8 cellular contexts compared by ENCODE assay signal in genomic region chr12:122265931-122266771, GRCh38. TPM values are rescaled to one million over a fixed set of nuclear protein-coding genes. Genes with fewer than 3 reads are reported as not detected.
DNase-seq lines count a peak whose midpoint lies in the region; ATAC-seq and TF ChIP-seq lines count a peak whose summit lies in the region.

TSS of gene VPS33A (minus strand) at chr12:122266494. CDS start at chr12:122266408, 86 bp downstream.

- H3K4me3 ChIP-seq in heart right ventricle (peak within 1 kb of the TSS; percentile 72 to 90 (median 84)), transverse colon (peak within 1 kb of the TSS; percentile 66 to 92 (median 72))

- in situ Hi-C loops in GM13977 (cut with MboI; ENCODE audit: low pct_unique_long_range_greater_than_20kb, low sequenced_read_pairs, unreplicated experiment) (no loop called here), transverse colon (cut with MboI; ENCODE audit: low pct_ligation_motif_present in 1 of 4, low pct_unique_long_range_greater_than_20kb in 1 of 4, low sequenced_read_pairs in 3 of 4) (no loop called here)

- TF ChIP-seq EP300 in transverse colon (IDR thresholded peaks at IDR 0.05; ENCODE audit: low read depth): peak; percentile 46

- no peak for TF ChIP-seq CTCF in GM13977 (IDR thresholded peaks at IDR 0.05; ENCODE audit: extremely low read depth, insufficient read depth, missing control alignments)
- no peak for TF ChIP-seq CTCF in heart right ventricle (IDR thresholded peaks at IDR 0.05)
- TF ChIP-seq CTCF in transverse colon (IDR thresholded peaks at IDR 0.05): peak in 1 of 5 experiments; percentile 7

- H3K36me3 ChIP-seq in heart right ventricle (peaks cover 0 to 47% (median 16%) of the 10 kb centered on the region in 9 donors), transverse colon (peaks cover 0 to 13% (median 6%) of the 10 kb centered on the region in 4 donors)

- H3K27me3 ChIP-seq in heart right ventricle (no peaks in the 10 kb centered on the region), transverse colon (no peaks in the 10 kb centered on the region)

- DNase-seq in GM13977 (ENCODE audit: low spot score) (peak; percentile 93), NCI-H1694 (lab: John Stamatoyannopoulos, UW) (peak; percentile 88), amniotic epithelial cell (ENCODE audit: low read depth) (peak; percentile 98), heart right ventricle (peak; percentile 95 to 97), pons (ENCODE audit: low spot score) (peak; percentile 93), transverse colon (peak; percentile 97)

- WGBS in heart right ventricle, 2 donors: 0% methylated on average over 68 of the region's 68 CpGs
- WGBS in transverse colon (ENCODE audit: low coverage in 1 of 2), 2 donors: 0 to 1% methylated on average over 2 to 52 of the region's 68 CpGs

- H3K9me3 ChIP-seq in heart right ventricle (no peaks in the 10 kb centered on the region), transverse colon (no peaks in the 10 kb centered on the region)

- H3K27ac ChIP-seq in heart right ventricle: peak within 1 kb of the TSS; percentile 32 to 92 (median 86)
- H3K27ac ChIP-seq in transverse colon: peak within 1 kb of the TSS; percentile 88 to 95 (median 90)

- ATAC-seq in HG02884 (IDR thresholded peaks at IDR 0.05; ENCODE audit: unreplicated experiment) (peak; percentile 85), heart right ventricle (peak; percentile 96 to 99 (median 98))

- peak; percentile 66 for TF ChIP-seq POLR2A in transverse colon (IDR thresholded peaks at IDR 0.05)

- H3K4me1 ChIP-seq in heart right ventricle (peaks cover 0 to 22% (median 16%) of the 10 kb centered on the region in 9 donors), transverse colon (peaks cover 0 to 20% (median 13%) of the 10 kb centered on the region in 4 donors)

- intact Hi-C loops in T-helper 1 cell treated with Interleukin-12 subunit alpha and Interleukin-12 subunit beta and Interleukin-4 antibody, amounts not matched to agents 30 ng/mL and 1 ng/mL, for 36 hours (cut with micrococcal nuclease): loop anchor here (1.0 to 10.0 kb wide), 12 partner anchors 22 to 914 kb away; partner anchors contain the start of genes ANAPC5, CFAP251, DENR and DIABLO
- intact Hi-C loops in heart right ventricle (cut with DNase I): no loop called here
- intact Hi-C loops in transverse colon (cut with DNase I; ENCODE audit: low total_unique reads): no loop called here

RNA-seq across cellular contexts. Expression of gene VPS33A, which starts in this region (rescaled TPM):
- 31.9 and 32.8 TPM in 2 replicates for total RNA-seq in T-helper 1 cell treated with Interleukin-12 subunit alpha and Interleukin-12 subunit beta and Interleukin-4 antibody, amounts not matched to agents 30 ng/mL and 1 ng/mL, for 36 hours
- total RNA-seq in heart right ventricle: 10 to 100 TPM in 9 of 10 donors, 1 to 10 TPM in 1; 9.5 to 17.3 (median 13.0) TPM
- 1 to 10 TPM; 4.5 to 7.3 TPM for polyA plus RNA-seq in heart right ventricle
- 10 to 100 TPM in 3 of 4 donors, 1 to 10 TPM in 1; 2.2 to 18.7 (median 16.3) TPM for total RNA-seq in transverse colon

Comparison
In these comparisons a context has a peak if more than half of its experiments do, and no peak if none do; other contexts are left out.
1. Peak in every context shown above with its lines: DNase-seq, ATAC-seq, H3K4me3 ChIP-seq and H3K27ac ChIP-seq.